ENCODE assay signal across 22 cellular contexts in genomic region chr3:192033246-192033645, GRCh38.
DNase-seq lines count a peak whose midpoint lies in the region; ATAC-seq, FAIRE-seq and TF ChIP-seq lines count a peak whose summit lies in the region.
"Had no signal": no experiment of that assay in that cellular context is flagged by ENCODE, and none has a peak within 500 bp of the region (broad histone marks: within the 10 kb centered on the region; RNA-seq: fewer than 3 reads in every experiment).

No MANE protein-coding gene starts in this region.

- peaks cover 2% of the 10 kb centered on the region for H3K36me3 Mint-ChIP-seq in neural progenitor cell
- no peaks in the 10 kb centered on the region for H3K36me3 Mint-ChIP-seq in activated CD4-positive, alpha-beta T cell treated with anti-CD3 and anti-CD28 coated beads, Interleukin-2, amount 10 ng/mL, durations not matched to agents 7 days and 5 days (ENCODE audit: low read depth)

- TF ChIP-seq POLR2A in H54 (IDR thresholded peaks at IDR 0.05; ENCODE audit: low read depth, low read length): no peak

- POLR2A ChIA-PET in OCI-LY7 (lab: Charles Lee): interaction anchor here (0.7 to 1.9 kb wide), 3 partner anchors 10 to 35 kb away, joined by 3 to 4 read pairs (median 3); no protein-coding TSS in a partner anchor
- POLR2A ChIA-PET in activated CD4-positive, alpha-beta T cell treated with anti-CD3 and anti-CD28 coated beads, Interleukin-2, amount 10 ng/mL, durations not matched to agents 7 days and 5 days (lab: Charles Lee): no interaction called here

- H3K36me3 ChIP-seq in OCI-LY7 (ENCODE audit: insufficient read depth, low read length) (no peaks in the 10 kb centered on the region), neural progenitor cell (no peaks in the 10 kb centered on the region)

- H3K4me3 ChIP-seq in OCI-LY7 (ENCODE audit: low read depth, low read length, poor library complexity, severe bottlenecking) (no peak overlapping the region), epithelial cell of esophagus (ENCODE audit: low read length) (no peak overlapping the region), neural progenitor cell (no peak overlapping the region)
- H3K4me3 ChIP-seq: A549, GM12878, PC-9 had no signal

- H2AFZ ChIP-seq in OCI-LY7 (ENCODE audit: low read length) (peak overlapping the region; percentile 91; the same call in 1 of the 2 replicates), neural progenitor cell (replicated peaks) (no peak overlapping the region)
- H2AFZ ChIP-seq: PC-9 had no signal

- no peak overlapping the region for H3K4me2 ChIP-seq in OCI-LY7 (ENCODE audit: low read length)
- no peak overlapping the region for H3K4me2 ChIP-seq in neural progenitor cell
- H3K4me2 ChIP-seq: A549, PC-9 had no signal

- BruUV-seq in OCI-LY7 (replicated peaks; lab: Mats Ljungman, UMichigan): no TSS peak

- H3K9me2 ChIP-seq in OCI-LY7 (ENCODE audit: insufficient read depth, low read length): no peaks in the 10 kb centered on the region

- peaks cover 7% of the 10 kb centered on the region for H3K9me3 Mint-ChIP-seq in neural progenitor cell
- no peaks in the 10 kb centered on the region for H3K9me3 Mint-ChIP-seq in activated CD4-positive, alpha-beta T cell treated with anti-CD3 and anti-CD28 coated beads, Interleukin-2, amount 10 ng/mL, durations not matched to agents 7 days and 5 days
- H3K9me3 Mint-ChIP-seq: CD4-positive, alpha-beta T cell had no signal

- CTCF ChIA-PET in OCI-LY7 (lab: Charles Lee; ENCODE audit: unreplicated experiment): no interaction called here
- CTCF ChIA-PET in activated CD4-positive, alpha-beta T cell treated with anti-CD3 and anti-CD28 coated beads, Interleukin-2, amount 10 ng/mL, durations not matched to agents 7 days and 5 days (lab: Charles Lee): interaction anchor here (0.9 kb wide), 1 partner anchor 945 kb away, joined by 3 read pairs; no protein-coding TSS in a partner anchor

- H3K27ac ChIP-seq in OCI-LY7 (ENCODE audit: low read depth, low read length, poor library complexity, severe bottlenecking) (no peak overlapping the region), neural progenitor cell (no peak overlapping the region)
- H3K27ac ChIP-seq: A549, PC-9 had no signal

- no peaks in the 10 kb centered on the region for H3K27me3 ChIP-seq in neural progenitor cell

- H3K9me3 ChIP-seq in OCI-LY7 (ENCODE audit: low read length) (no peaks in the 10 kb centered on the region), neural progenitor cell (ENCODE audit: low read depth) (no peaks in the 10 kb centered on the region)
- H3K9me3 ChIP-seq: A549 had no signal

- peaks cover 2% of the 10 kb centered on the region for H3K27me3 Mint-ChIP-seq in neural progenitor cell (ENCODE audit: insufficient read depth, low read depth)
- no peaks in the 10 kb centered on the region for H3K27me3 Mint-ChIP-seq in activated CD4-positive, alpha-beta T cell treated with anti-CD3 and anti-CD28 coated beads, Interleukin-2, amount 10 ng/mL, durations not matched to agents 7 days and 5 days
- H3K27me3 Mint-ChIP-seq: CD4-positive, alpha-beta T cell had no signal

- peaks cover 8% of the 10 kb centered on the region for H3K4me1 Mint-ChIP-seq in neural progenitor cell
- H3K4me1 Mint-ChIP-seq in activated CD4-positive, alpha-beta T cell treated with anti-CD3 and anti-CD28 coated beads, Interleukin-2, amount 10 ng/mL, durations not matched to agents 7 days and 5 days: no peaks in the 10 kb centered on the region

- intact Hi-C loops in OCI-LY7 (cut with micrococcal nuclease; ENCODE audit: unreplicated experiment): no loop called here

- TF ChIP-seq CTCF in OCI-LY7 (conservative IDR thresholded peaks at IDR 0.05; ENCODE audit: low read length) (no peak), epithelial cell of esophagus (IDR thresholded peaks at IDR 0.05; ENCODE audit: insufficient read depth, low read depth, low read length, missing control alignments) (no peak), neural progenitor cell (IDR thresholded peaks at IDR 0.05) (no peak)

- no peak for DNase-seq in H54 (ENCODE audit: insufficient read length, low spot score)
- DNase-seq in OCI-LY7 (ENCODE audit: low spot score): no peak
- DNase-seq in epithelial cell of esophagus (ENCODE audit: low read depth): peak; percentile 64
- peak; percentile 14 for DNase-seq in neural progenitor cell (ENCODE audit: low spot score)
- DNase-seq in activated CD4-positive, alpha-beta T cell treated with anti-CD3 and anti-CD28 coated beads, Interleukin-2, amount 10 ng/mL, durations not matched to agents 7 days and 5 days: no peak
- no peak for DNase-seq in NCI-H345 (lab: John Stamatoyannopoulos, UW)
- no peak for DNase-seq in stimulated activated CD4-positive, alpha-beta T cell treated with anti-CD3 and anti-CD28 coated beads, Interleukin-4, amount 100 ng/mL, for 4 hours
- DNase-seq: CD4-positive, alpha-beta T cell; DMS153; H7; IMR-90; Karpas-422; NCI-H1105; NCI-H1694; NCI-H2081 treated with DMSO at 0.1 percent for 48 hours; NCI-H524; PC-9 had no signal

- peak; percentile 43 for FAIRE-seq in H54 (lab: Jason Lieb, UNC)
- FAIRE-seq: A549, GM12878, GM18507, HTR-8/SVneo had no signal

- H3K9ac ChIP-seq in neural progenitor cell: no peak overlapping the region

- H4K20me1 ChIP-seq in OCI-LY7 (ENCODE audit: insufficient read depth, low read length): no peaks in the 10 kb centered on the region
- no peaks in the 10 kb centered on the region for H4K20me1 ChIP-seq in neural progenitor cell (ENCODE audit: low read depth)

- H3K79me2 ChIP-seq in OCI-LY7 (ENCODE audit: insufficient read depth, low read depth, low read length): no peaks in the 10 kb centered on the region
- no peaks in the 10 kb centered on the region for H3K79me2 ChIP-seq in neural progenitor cell (ENCODE audit: low read depth)

- H3K4me1 ChIP-seq in OCI-LY7 (ENCODE audit: insufficient read depth, low read length, poor library complexity, severe bottlenecking): peaks cover 10% of the 10 kb centered on the region
- peaks cover 9% of the 10 kb centered on the region for H3K4me1 ChIP-seq in neural progenitor cell
- H3K4me1 ChIP-seq: A549 had no signal

- H3K4me3 Mint-ChIP-seq in neural progenitor cell: no peak overlapping the region
- no peak overlapping the region for H3K4me3 Mint-ChIP-seq in activated CD4-positive, alpha-beta T cell treated with anti-CD3 and anti-CD28 coated beads, Interleukin-2, amount 10 ng/mL, durations not matched to agents 7 days and 5 days
- H3K4me3 Mint-ChIP-seq: CD4-positive, alpha-beta T cell had no signal

- no peak for ATAC-seq in HG03565 (IDR thresholded peaks at IDR 0.05; ENCODE audit: unreplicated experiment)
- ATAC-seq: A549, GM12878 had no signal

- H3K27ac Mint-ChIP-seq in neural progenitor cell: no peak overlapping the region
- H3K27ac Mint-ChIP-seq in activated CD4-positive, alpha-beta T cell treated with anti-CD3 and anti-CD28 coated beads, Interleukin-2, amount 10 ng/mL, durations not matched to agents 7 days and 5 days: no peak overlapping the region
- H3K27ac Mint-ChIP-seq: CD4-positive, alpha-beta T cell had no signal

- peaks cover 4% of the 10 kb centered on the region for H3F3A ChIP-seq in neural progenitor cell (ENCODE audit: low read depth)

Comparison
In these comparisons a context has a peak if more than half of its experiments do, and no peak if none do; other contexts are left out.
1. DNase-seq: peak in epithelial cell of esophagus (single experiment) and neural progenitor cell (single experiment); none in H54 (single experiment), OCI-LY7 (single experiment), activated CD4-positive, alpha-beta T cell treated with anti-CD3 and anti-CD28 coated beads, Interleukin-2, amount 10 ng/mL, durations not matched to agents 7 days and 5 days (single experiment), NCI-H345 (single experiment) and stimulated activated CD4-positive, alpha-beta T cell treated with anti-CD3 and anti-CD28 coated beads, Interleukin-4, amount 100 ng/mL, for 4 hours (0 of 2).